ENCODE assay signal across 31 cellular contexts in genomic region chr13:77776704-77777103, GRCh38.
"Had no signal": no experiment of that assay in that cellular context is flagged by ENCODE, and none has a peak within 500 bp of the region (broad histone marks: within the 10 kb centered on the region; RNA-seq: fewer than 3 reads in every experiment).

No MANE protein-coding gene starts in this region.

- H3K36me3 Mint-ChIP-seq: activated naive CD4-positive, alpha-beta T cell treated with anti-CD3 and anti-CD28 coated beads, Interleukin-2, amount 50 U/mL, for 24 hours; activated naive CD8-positive, alpha-beta T cell treated with anti-CD3 and anti-CD28 coated beads, Interleukin-2, amount 10 ng/mL, durations not matched to agents 7 days and 5 days had no signal

- H3K27me3 Mint-ChIP-seq: activated CD4-positive, alpha-beta T cell treated with anti-CD3 and anti-CD28 coated beads, Interleukin-2, amount 10 ng/mL, durations not matched to agents 24 days and 14 days; activated CD8-positive, alpha-beta T cell treated with anti-CD3 and anti-CD28 coated beads for 36 hours; activated naive CD4-positive, alpha-beta T cell treated with anti-CD3 and anti-CD28 coated beads, Interleukin-2, amount 50 U/mL, for 24 hours; activated naive CD8-positive, alpha-beta T cell treated with anti-CD3 and anti-CD28 coated beads, Interleukin-2, amount 10 ng/mL, durations not matched to agents 7 days and 5 days; activated T-cell treated with anti-CD3 and anti-CD28 coated beads, Interleukin-2, amount 50 U/mL, for 24 hours; central memory CD8-positive, alpha-beta T cell had no signal

- ATAC-seq: activated CD8-positive, alpha-beta T cell treated with anti-CD3 and anti-CD28 coated beads for 36 hours; Right ventricle myocardium inferior had no signal

- DNase-seq: activated CD4-positive, alpha-beta T cell treated with anti-CD3 and anti-CD28 coated beads for 1 hour; activated CD4-positive, alpha-beta T cell treated with anti-CD3 and anti-CD28 coated beads, Interleukin-2, amount 10 ng/mL, durations not matched to agents 24 days and 14 days; activated CD4-positive, alpha-beta T cell treated with anti-CD3 and anti-CD28 coated beads, Interleukin-2, amount 50 U/mL, for 4 hours; activated CD4-positive, CD25-positive, alpha-beta regulatory T cell; activated CD8-positive, alpha-beta T cell treated with anti-CD3 and anti-CD28 coated beads for 36 hours; activated gamma-delta T cell; activated naive CD4-positive, alpha-beta T cell treated with Interleukin-2 at 50 U/mL for 16 hours; activated naive CD8-positive, alpha-beta T cell treated with anti-CD3 and anti-CD28 coated beads, Interleukin-2, amount 10 ng/mL, durations not matched to agents 7 days and 5 days; activated T-cell treated with anti-CD3 and anti-CD28 coated beads, Interleukin-2, amount 50 U/mL, for 24 hours; amygdala; colonic mucosa; NCI-H1092 treated with DMSO at 0.1 percent for 48 hours; NCI-H1417; NCI-H146; NCI-H187; NCI-H2081; NCI-H2171 treated with DMSO at 0.1 percent for 48 hours; NCI-H226; NCI-H446 treated with DMSO at 0.1 percent for 48 hours; NCI-H524; PC-9; SIG-M5; SW 1271; T-helper 1 cell; T-helper 2 cell; T-helper 9 cell had no signal

- H3K4me3 Mint-ChIP-seq: activated CD4-positive, alpha-beta T cell treated with anti-CD3 and anti-CD28 coated beads, Interleukin-2, amount 10 ng/mL, durations not matched to agents 24 days and 14 days; activated CD8-positive, alpha-beta T cell treated with anti-CD3 and anti-CD28 coated beads for 36 hours; activated naive CD4-positive, alpha-beta T cell treated with anti-CD3 and anti-CD28 coated beads, Interleukin-2, amount 50 U/mL, for 24 hours; activated naive CD8-positive, alpha-beta T cell treated with anti-CD3 and anti-CD28 coated beads, Interleukin-2, amount 10 ng/mL, durations not matched to agents 7 days and 5 days; activated T-cell treated with anti-CD3 and anti-CD28 coated beads, Interleukin-2, amount 50 U/mL, for 24 hours; central memory CD8-positive, alpha-beta T cell had no signal

- H3K27ac Mint-ChIP-seq: activated CD4-positive, alpha-beta T cell treated with anti-CD3 and anti-CD28 coated beads, Interleukin-2, amount 10 ng/mL, durations not matched to agents 24 days and 14 days; activated CD8-positive, alpha-beta T cell treated with anti-CD3 and anti-CD28 coated beads for 36 hours; activated naive CD4-positive, alpha-beta T cell treated with anti-CD3 and anti-CD28 coated beads, Interleukin-2, amount 50 U/mL, for 24 hours; activated naive CD8-positive, alpha-beta T cell treated with anti-CD3 and anti-CD28 coated beads, Interleukin-2, amount 10 ng/mL, durations not matched to agents 7 days and 5 days; activated T-cell treated with anti-CD3 and anti-CD28 coated beads, Interleukin-2, amount 50 U/mL, for 24 hours; activated T-helper 2 cell treated with anti-CD3 and anti-CD28 coated beads, Interferon-gamma antibody, Interleukin-2, Interleukin-4, amounts not matched to agents 10 μg/mL and 5 μg/mL and 100 μg/mL, durations not matched to agents 14 hours and 24 hours and 36 hours had no signal

- H3K9me3 Mint-ChIP-seq: activated CD4-positive, alpha-beta T cell treated with anti-CD3 and anti-CD28 coated beads, Interleukin-2, amount 10 ng/mL, durations not matched to agents 24 days and 14 days; activated CD8-positive, alpha-beta T cell treated with anti-CD3 and anti-CD28 coated beads for 36 hours; activated naive CD4-positive, alpha-beta T cell treated with anti-CD3 and anti-CD28 coated beads, Interleukin-2, amount 50 U/mL, for 24 hours; activated naive CD8-positive, alpha-beta T cell treated with anti-CD3 and anti-CD28 coated beads, Interleukin-2, amount 10 ng/mL, durations not matched to agents 7 days and 5 days; activated T-cell treated with anti-CD3 and anti-CD28 coated beads, Interleukin-2, amount 50 U/mL, for 24 hours; activated T-helper 2 cell treated with anti-CD3 and anti-CD28 coated beads, Interferon-gamma antibody, Interleukin-2, Interleukin-4, amounts not matched to agents 10 μg/mL and 5 μg/mL and 100 μg/mL, durations not matched to agents 14 hours and 24 hours and 36 hours; central memory CD8-positive, alpha-beta T cell had no signal

- FAIRE-seq: RCC 7860 had no signal
